19 cellular contexts compared by ENCODE assay signal in genomic region chr5:157352756-157353340, GRCh38.
A peak's percentile ranks its signal among the peaks of the same experiment; 100 is the strongest.
DNase-seq lines count a peak whose midpoint lies in the region; ATAC-seq and TF ChIP-seq lines count a peak whose summit lies in the region.
"Had no signal": no experiment of that assay in that cellular context is flagged by ENCODE, and none has a peak within 500 bp of the region (broad histone marks: within the 10 kb centered on the region; RNA-seq: fewer than 3 reads in every experiment).

No MANE protein-coding gene starts in this region.

- H3K4me3 ChIP-seq in CD8-positive, alpha-beta memory T cell (ENCODE audit: low read length) = no peak overlapping the region
- H3K4me3 ChIP-seq in coronary artery = no peak overlapping the region
- H3K4me3 ChIP-seq: cardiac muscle cell, gastroesophageal sphincter, ovary, vagina had no signal

- CTCF ChIA-PET in activated CD8-positive, alpha-beta T cell treated with anti-CD3 and anti-CD28 coated beads for 36 hours (lab: Charles Lee) = interaction anchor here (0.9 to 6.3 kb wide), 3 partner anchors 10 to 24 kb away, joined by 3 to 47 read pairs (median 35); no protein-coding TSS in a partner anchor
- CTCF ChIA-PET in activated CD8-positive, alpha-beta T cell treated with anti-CD3 and anti-CD28 coated beads, Interleukin-2, amount 10 ng/mL, durations not matched to agents 7 days and 5 days (lab: Charles Lee) = interaction anchor here (0.9 to 7.4 kb wide), 3 partner anchors 10 to 36 kb away, joined by 3 to 42 read pairs (median 4); no protein-coding TSS in a partner anchor
- CTCF ChIA-PET in CD8-positive, alpha-beta memory T cell (lab: Charles Lee) = interaction anchor here (0.9 kb wide), 1 partner anchor 79 kb away, joined by 3 read pairs; no protein-coding TSS in a partner anchor

- H3K4me3 Mint-ChIP-seq in activated CD8-positive, alpha-beta T cell treated with anti-CD3 and anti-CD28 coated beads for 36 hours = no peak overlapping the region
- no peak overlapping the region for H3K4me3 Mint-ChIP-seq in activated CD8-positive, alpha-beta T cell treated with anti-CD3 and anti-CD28 coated beads, Interleukin-2, amount 10 ng/mL, durations not matched to agents 7 days and 5 days
- no peak overlapping the region for H3K4me3 Mint-ChIP-seq in CD8-positive, alpha-beta memory T cell
- no peak overlapping the region for H3K4me3 Mint-ChIP-seq in mesothelial cell of epicardium

- H3K27ac Mint-ChIP-seq in activated CD8-positive, alpha-beta T cell treated with anti-CD3 and anti-CD28 coated beads for 36 hours = peak overlapping the region; percentile 85
- no peak overlapping the region for H3K27ac Mint-ChIP-seq in activated CD8-positive, alpha-beta T cell treated with anti-CD3 and anti-CD28 coated beads, Interleukin-2, amount 10 ng/mL, durations not matched to agents 7 days and 5 days
- H3K27ac Mint-ChIP-seq in CD8-positive, alpha-beta memory T cell = peak overlapping the region in 6 of 8 donors; percentile 9 to 74 (median 45)
- H3K27ac Mint-ChIP-seq in mesothelial cell of epicardium = no peak overlapping the region

- intact Hi-C loops in activated CD8-positive, alpha-beta T cell treated with anti-CD3 and anti-CD28 coated beads for 36 hours (cut with micrococcal nuclease) = loop anchor here (5.0 kb wide), 1 partner anchor 76 kb away; no protein-coding TSS in a partner anchor

- H3K4me1 Mint-ChIP-seq in activated CD8-positive, alpha-beta T cell treated with anti-CD3 and anti-CD28 coated beads for 36 hours (ENCODE audit: low read depth) = peaks cover 48% of the 10 kb centered on the region
- H3K4me1 Mint-ChIP-seq in activated CD8-positive, alpha-beta T cell treated with anti-CD3 and anti-CD28 coated beads, Interleukin-2, amount 10 ng/mL, durations not matched to agents 7 days and 5 days (ENCODE audit: low read depth) = peaks cover 19% of the 10 kb centered on the region
- H3K4me1 Mint-ChIP-seq in CD8-positive, alpha-beta memory T cell = peaks cover 33 to 52% (median 50%) of the 10 kb centered on the region in 3 donors
- H3K4me1 Mint-ChIP-seq in mesothelial cell of epicardium = no peaks in the 10 kb centered on the region

- H3K36me3 Mint-ChIP-seq in activated CD8-positive, alpha-beta T cell treated with anti-CD3 and anti-CD28 coated beads for 36 hours (ENCODE audit: low read depth) = peaks cover 68% of the 10 kb centered on the region
- peaks cover 86% of the 10 kb centered on the region for H3K36me3 Mint-ChIP-seq in activated CD8-positive, alpha-beta T cell treated with anti-CD3 and anti-CD28 coated beads, Interleukin-2, amount 10 ng/mL, durations not matched to agents 7 days and 5 days (ENCODE audit: low read depth)
- peaks cover 3 to 91% (median 25%) of the 10 kb centered on the region in 3 donors for H3K36me3 Mint-ChIP-seq in CD8-positive, alpha-beta memory T cell
- H3K36me3 Mint-ChIP-seq in mesothelial cell of epicardium = peaks cover 27% of the 10 kb centered on the region

- TF ChIP-seq CTCF in activated CD8-positive, alpha-beta T cell treated with anti-CD3 and anti-CD28 coated beads for 36 hours (IDR thresholded peaks at IDR 0.05) = no peak
- TF ChIP-seq CTCF in coronary artery (IDR thresholded peaks at IDR 0.05) (no peak), mesothelial cell of epicardium (IDR thresholded peaks at IDR 0.05; ENCODE audit: unreplicated experiment) (no peak)

- H3K9me3 ChIP-seq in CD8-positive, alpha-beta memory T cell (ENCODE audit: low read length) = no peaks in the 10 kb centered on the region
- H3K9me3 ChIP-seq: gastroesophageal sphincter, ovary, vagina had no signal

- no peaks in the 10 kb centered on the region for H3K27me3 Mint-ChIP-seq in activated CD8-positive, alpha-beta T cell treated with anti-CD3 and anti-CD28 coated beads for 36 hours
- no peaks in the 10 kb centered on the region for H3K27me3 Mint-ChIP-seq in activated CD8-positive, alpha-beta T cell treated with anti-CD3 and anti-CD28 coated beads, Interleukin-2, amount 10 ng/mL, durations not matched to agents 7 days and 5 days (ENCODE audit: low read depth)
- no peaks in the 10 kb centered on the region for H3K27me3 Mint-ChIP-seq in CD8-positive, alpha-beta memory T cell
- H3K27me3 Mint-ChIP-seq in mesothelial cell of epicardium (ENCODE audit: low read depth) = no peaks in the 10 kb centered on the region

- H3K27me3 ChIP-seq in CD8-positive, alpha-beta memory T cell (ENCODE audit: insufficient read depth, low read length, poor library complexity, severe bottlenecking) = no peaks in the 10 kb centered on the region
- H3K27me3 ChIP-seq: cardiac muscle cell, gastroesophageal sphincter, ovary, vagina had no signal

- H3K36me3 ChIP-seq in CD8-positive, alpha-beta memory T cell (ENCODE audit: insufficient read depth, low read length) = peaks cover 25% of the 10 kb centered on the region
- H3K36me3 ChIP-seq: ovary, vagina had no signal

- H3K27ac ChIP-seq in CD8-positive, alpha-beta memory T cell (ENCODE audit: low read depth, low read length) = no peak overlapping the region
- no peak overlapping the region for H3K27ac ChIP-seq in coronary artery
- H3K27ac ChIP-seq: cardiac muscle cell, gastroesophageal sphincter, ovary, vagina had no signal

- DNase-seq in activated CD8-positive, alpha-beta T cell treated with anti-CD3 and anti-CD28 coated beads for 36 hours = peak; percentile 65
- DNase-seq in activated CD8-positive, alpha-beta T cell treated with anti-CD3 and anti-CD28 coated beads, Interleukin-2, amount 10 ng/mL, durations not matched to agents 7 days and 5 days = no peak
- no peak for DNase-seq in CD8-positive, alpha-beta memory T cell
- peak; percentile 14 for DNase-seq in coronary artery (ENCODE audit: low spot score)
- peak; percentile 29 for DNase-seq in stimulated activated CD4-positive, alpha-beta T cell treated with anti-CD3 and anti-CD28 coated beads, Interleukin-4, amount 100 ng/mL, for 1 hour
- DNase-seq in NCI-H2227 (lab: John Stamatoyannopoulos, UW; ENCODE audit: unreplicated experiment) = no peak
- no peak for DNase-seq in mesothelial cell of epicardium (ENCODE audit: low spot score in 2 of 2, unreplicated experiment in 2 of 2)
- DNase-seq: ACHN, H7, IMR-90, MM.1S, NCI-H187 treated with DMSO at 0.1 percent for 48 hours, ovary, SHP77 treated with DMSO at 0.1 percent for 48 hours had no signal

- POLR2A ChIA-PET in activated CD8-positive, alpha-beta T cell treated with anti-CD3 and anti-CD28 coated beads for 36 hours (lab: Charles Lee) = interaction anchor here (1.1 to 1.5 kb wide), 3 partner anchors 38 to 391 kb away, joined by 3 read pairs; partner anchors contain the start of gene LSM11
- POLR2A ChIA-PET in activated CD8-positive, alpha-beta T cell treated with anti-CD3 and anti-CD28 coated beads, Interleukin-2, amount 10 ng/mL, durations not matched to agents 7 days and 5 days (lab: Charles Lee) = no interaction called here
- POLR2A ChIA-PET in CD8-positive, alpha-beta memory T cell (lab: Charles Lee) = no interaction called here

- ATAC-seq in activated CD8-positive, alpha-beta T cell treated with anti-CD3 and anti-CD28 coated beads for 36 hours = no peak
- ATAC-seq in activated CD8-positive, alpha-beta T cell treated with anti-CD3 and anti-CD28 coated beads, Interleukin-2, amount 10 ng/mL, durations not matched to agents 7 days and 5 days = no peak
- no peak for ATAC-seq in HG02852 (IDR thresholded peaks at IDR 0.05; ENCODE audit: unreplicated experiment)
- ATAC-seq: activated CD4-positive, CD25-positive, alpha-beta regulatory T cell treated with anti-CD3 and anti-CD28 coated beads, Interleukin-2, amount 50 U/mL, for 24 hours; gastroesophageal sphincter had no signal

- peaks cover 11% of the 10 kb centered on the region for H3K9me3 Mint-ChIP-seq in activated CD8-positive, alpha-beta T cell treated with anti-CD3 and anti-CD28 coated beads for 36 hours
- no peaks in the 10 kb centered on the region for H3K9me3 Mint-ChIP-seq in activated CD8-positive, alpha-beta T cell treated with anti-CD3 and anti-CD28 coated beads, Interleukin-2, amount 10 ng/mL, durations not matched to agents 7 days and 5 days (ENCODE audit: insufficient read depth)
- H3K9me3 Mint-ChIP-seq in CD8-positive, alpha-beta memory T cell = no peaks in the 10 kb centered on the region
- H3K9me3 Mint-ChIP-seq in mesothelial cell of epicardium = peaks cover 11% of the 10 kb centered on the region

- no peaks in the 10 kb centered on the region for H3K4me1 ChIP-seq in CD8-positive, alpha-beta memory T cell (ENCODE audit: insufficient read depth, low read length)
- H3K4me1 ChIP-seq: gastroesophageal sphincter, vagina had no signal

Comparison
In these comparisons a context has a peak if more than half of its experiments do, and no peak if none do; other contexts are left out.
1. DNase-seq: peak in activated CD8-positive, alpha-beta T cell treated with anti-CD3 and anti-CD28 coated beads for 36 hours (single experiment), coronary artery (single experiment) and stimulated activated CD4-positive, alpha-beta T cell treated with anti-CD3 and anti-CD28 coated beads, Interleukin-4, amount 100 ng/mL, for 1 hour (single experiment); none in activated CD8-positive, alpha-beta T cell treated with anti-CD3 and anti-CD28 coated beads, Interleukin-2, amount 10 ng/mL, durations not matched to agents 7 days and 5 days (single experiment), CD8-positive, alpha-beta memory T cell (0 of 5), NCI-H2227 (single experiment) and mesothelial cell of epicardium (0 of 2).
2. H3K27ac Mint-ChIP-seq: peak in activated CD8-positive, alpha-beta T cell treated with anti-CD3 and anti-CD28 coated beads for 36 hours (single experiment) and CD8-positive, alpha-beta memory T cell (6 of 8); none in activated CD8-positive, alpha-beta T cell treated with anti-CD3 and anti-CD28 coated beads, Interleukin-2, amount 10 ng/mL, durations not matched to agents 7 days and 5 days (single experiment) and mesothelial cell of epicardium (single experiment).